Comparison of ENCODE assay signal across 29 cellular contexts in genomic region chr18:56647071-56647470, GRCh38. TPM values are rescaled to one million over a fixed set of nuclear protein-coding genes. Genes with fewer than 3 reads are reported as not detected.
DNase-seq lines count a peak whose midpoint lies in the region; ATAC-seq and TF ChIP-seq lines count a peak whose summit lies in the region.
"Had no signal": no experiment of that assay in that cellular context is flagged by ENCODE, and none has a peak within 500 bp of the region (broad histone marks: within the 10 kb centered on the region; RNA-seq: fewer than 3 reads in every experiment).

No MANE protein-coding gene starts in this region.

- H3K9me2 ChIP-seq in SK-N-SH: no peaks in the 10 kb centered on the region

- no peak overlapping the region for H3K9ac ChIP-seq in SK-N-SH

- POLR2A ChIA-PET in SK-N-SH (lab: Yijun Ruan, JAX): no interaction called here

- intact Hi-C loops in psoas muscle (cut with DNase I): no loop called here

- H3K4me1 Mint-ChIP-seq in activated T-cell treated with anti-CD3 and anti-CD28 coated beads, Interleukin-2, amount 50 U/mL, for 72 hours (ENCODE audit: low read depth): peaks cover 46% of the 10 kb centered on the region
- H3K4me1 Mint-ChIP-seq in activated T-cell treated with anti-CD3 and anti-CD28 coated beads, Interleukin-2, amount 50 U/mL, for 4 hours (ENCODE audit: low read depth): peaks cover 18% of the 10 kb centered on the region
- peaks cover 25% of the 10 kb centered on the region for H3K4me1 Mint-ChIP-seq in activated T-helper 17 cell treated with anti-CD3 and anti-CD28 coated beads, Interleukin-2, amount 50 U/mL, for 72 hours

- H3K9me3 Mint-ChIP-seq in activated T-cell treated with anti-CD3 and anti-CD28 coated beads, Interleukin-2, amount 50 U/mL, for 72 hours: peaks cover 4 to 5% of the 10 kb centered on the region in 2 donors
- no peaks in the 10 kb centered on the region for H3K9me3 Mint-ChIP-seq in activated T-cell treated with anti-CD3 and anti-CD28 coated beads, Interleukin-2, amount 50 U/mL, for 4 hours
- peaks cover 5% of the 10 kb centered on the region for H3K9me3 Mint-ChIP-seq in activated T-helper 17 cell treated with anti-CD3 and anti-CD28 coated beads, Interleukin-2, amount 50 U/mL, for 72 hours
- H3K9me3 Mint-ChIP-seq: endodermal cell had no signal

- no peak overlapping the region for H3K4me3 ChIP-seq in psoas muscle
- H3K4me3 ChIP-seq in SK-N-SH (ENCODE audit: low read depth in 2 of 2, low read length in 1 of 2): no peak overlapping the region
- H3K4me3 ChIP-seq: ascending aorta, coronary artery, tibial artery had no signal

- H3K27ac ChIP-seq in psoas muscle (no peak overlapping the region), SK-N-SH (ENCODE audit: low read depth in 2 of 2, low read length in 1 of 2) (no peak overlapping the region)
- H3K27ac ChIP-seq: ascending aorta, coronary artery, tibial artery had no signal

- H3K4me2 ChIP-seq in SK-N-SH: no peak overlapping the region

- peaks cover 3 to 9% of the 10 kb centered on the region in 2 donors for H3K36me3 Mint-ChIP-seq in activated T-cell treated with anti-CD3 and anti-CD28 coated beads, Interleukin-2, amount 50 U/mL, for 72 hours (ENCODE audit: insufficient read depth in 2 of 2)
- no peaks in the 10 kb centered on the region for H3K36me3 Mint-ChIP-seq in activated T-cell treated with anti-CD3 and anti-CD28 coated beads, Interleukin-2, amount 50 U/mL, for 4 hours (ENCODE audit: insufficient read depth)
- H3K36me3 Mint-ChIP-seq in activated T-helper 17 cell treated with anti-CD3 and anti-CD28 coated beads, Interleukin-2, amount 50 U/mL, for 72 hours (ENCODE audit: low read depth): peaks cover 17% of the 10 kb centered on the region
- H3K36me3 Mint-ChIP-seq: activated naive CD4-positive, alpha-beta T cell treated with anti-CD3 and anti-CD28 coated beads, Interleukin-2, amount 50 U/mL, for 24 hours had no signal

- H4K20me1 ChIP-seq in SK-N-SH (ENCODE audit: insufficient read depth): no peaks in the 10 kb centered on the region

- TF ChIP-seq CTCF in psoas muscle (IDR thresholded peaks at IDR 0.05) (no peak), GM10266 (IDR thresholded peaks at IDR 0.05; ENCODE audit: control insufficient read depth, insufficient read depth, low read depth, missing control alignments) (no peak), SK-N-SH (IDR thresholded peaks at IDR 0.05) (no peak)

- no peaks in the 10 kb centered on the region for H3K36me3 ChIP-seq in psoas muscle (ENCODE audit: insufficient read depth in 1 of 2, low read depth in 1 of 2)
- no peaks in the 10 kb centered on the region for H3K36me3 ChIP-seq in SK-N-SH (replicated peaks in 1 of 2; ENCODE audit: control insufficient read depth in 1 of 2, insufficient read depth in 2 of 2, low read length in 1 of 2)
- H3K36me3 ChIP-seq: ascending aorta, tibial artery had no signal

- H3K9me3 ChIP-seq in psoas muscle (no peaks in the 10 kb centered on the region), SK-N-SH (no peaks in the 10 kb centered on the region)
- H3K9me3 ChIP-seq: ascending aorta, Caco-2, tibial artery had no signal

- H3K79me2 ChIP-seq in SK-N-SH (ENCODE audit: insufficient read depth): peaks cover 7% of the 10 kb centered on the region; the same call in 1 of the 2 replicates

- H3K4me1 ChIP-seq in psoas muscle (peaks cover 8% of the 10 kb centered on the region), SK-N-SH (ENCODE audit: control insufficient read depth in 1 of 2, insufficient read depth in 2 of 2, low read depth in 1 of 2, low read length in 1 of 2) (peaks cover 0 to 12% of the 10 kb centered on the region in 2 experiments; a peak in 2 of 4 replicates)
- H3K4me1 ChIP-seq: Caco-2 had no signal

- peak overlapping the region; percentile 80 for H3K27ac Mint-ChIP-seq in activated T-cell treated with anti-CD3 and anti-CD28 coated beads, Interleukin-2, amount 50 U/mL, for 72 hours
- peak overlapping the region; percentile 82 for H3K27ac Mint-ChIP-seq in activated T-helper 17 cell treated with anti-CD3 and anti-CD28 coated beads, Interleukin-2, amount 50 U/mL, for 72 hours

- no peaks in the 10 kb centered on the region for H3F3A ChIP-seq in SK-N-SH (replicated peaks; ENCODE audit: insufficient read depth)

- no peak for TF ChIP-seq EP300 in SK-N-SH (IDR thresholded peaks at IDR 0.05; ENCODE audit: borderline replicate concordance in 1 of 2, low read depth in 1 of 2, low read length in 1 of 2)

- no peaks in the 10 kb centered on the region for H3K27me3 Mint-ChIP-seq in activated T-cell treated with anti-CD3 and anti-CD28 coated beads, Interleukin-2, amount 50 U/mL, for 72 hours (ENCODE audit: low read depth)
- H3K27me3 Mint-ChIP-seq in activated T-cell treated with anti-CD3 and anti-CD28 coated beads, Interleukin-2, amount 50 U/mL, for 4 hours (ENCODE audit: low read depth): no peaks in the 10 kb centered on the region
- H3K27me3 Mint-ChIP-seq in activated T-helper 17 cell treated with anti-CD3 and anti-CD28 coated beads, Interleukin-2, amount 50 U/mL, for 72 hours: no peaks in the 10 kb centered on the region
- H3K27me3 Mint-ChIP-seq: activated naive CD4-positive, alpha-beta T cell treated with anti-CD3 and anti-CD28 coated beads, Interleukin-2, amount 50 U/mL, for 24 hours; naive thymus-derived CD4-positive, alpha-beta T cell had no signal

- H3K27me3 ChIP-seq in psoas muscle (ENCODE audit: insufficient read depth in 3 of 3, low read length in 2 of 3) (no peaks in the 10 kb centered on the region), SK-N-SH (ENCODE audit: insufficient read depth) (no peaks in the 10 kb centered on the region)
- H3K27me3 ChIP-seq: ascending aorta, tibial artery had no signal

- peak; percentile 35 to 40 for DNase-seq in activated T-cell treated with anti-CD3 and anti-CD28 coated beads, Interleukin-2, amount 50 U/mL, for 72 hours
- DNase-seq in activated T-cell treated with anti-CD3 and anti-CD28 coated beads, Interleukin-2, amount 50 U/mL, for 4 hours: no peak
- no peak for DNase-seq in stimulated activated naive CD8-positive, alpha-beta T cell treated with anti-CD3 and anti-CD28 coated beads, Interleukin-15, Interleukin-2, amounts not matched to agents 100 U/mL and 50 U/mL, for 24 hours
- DNase-seq in psoas muscle (no peak), GM10266 (ENCODE audit: extremely low spot score) (no peak), SK-N-SH (no peak)
- DNase-seq: ACHN; Caco-2; DMS79; endodermal cell; foreskin fibroblast; GDM1; head of caudate nucleus; IMR-90; midbrain; naive thymus-derived CD4-positive, alpha-beta T cell; NCI-H146; NCI-H446 treated with DMSO at 0.1 percent for 48 hours; NCI-H82; occipital lobe; RPMI8226; stimulated activated CD4-positive, alpha-beta T cell treated with anti-CD3 and anti-CD28 coated beads, Interleukin-15, amount 100 ng/mL, for 24 hours; tibial artery had no signal

- no peak overlapping the region for H2AFZ ChIP-seq in SK-N-SH (ENCODE audit: low read depth)

- no peak for TF ChIP-seq RAD21 in SK-N-SH (IDR thresholded peaks at IDR 0.05; ENCODE audit: low read length)

- CTCF ChIA-PET in SK-N-SH (lab: Yijun Ruan, JAX): interaction anchor here (0.5 kb wide), 1 partner anchor 59 kb away, joined by 3 read pairs; no protein-coding TSS in a partner anchor

- peak overlapping the region; percentile 24 to 49 for H3K4me3 Mint-ChIP-seq in activated T-cell treated with anti-CD3 and anti-CD28 coated beads, Interleukin-2, amount 50 U/mL, for 72 hours
- no peak overlapping the region for H3K4me3 Mint-ChIP-seq in activated T-cell treated with anti-CD3 and anti-CD28 coated beads, Interleukin-2, amount 50 U/mL, for 4 hours
- peak overlapping the region; percentile 53 for H3K4me3 Mint-ChIP-seq in activated T-helper 17 cell treated with anti-CD3 and anti-CD28 coated beads, Interleukin-2, amount 50 U/mL, for 72 hours
- H3K4me3 Mint-ChIP-seq: activated naive CD4-positive, alpha-beta T cell treated with anti-CD3 and anti-CD28 coated beads, Interleukin-2, amount 50 U/mL, for 24 hours had no signal

- ATAC-seq in activated T-cell treated with anti-CD3 and anti-CD28 coated beads, Interleukin-2, amount 50 U/mL, for 72 hours (replicated peaks in 1 of 2): peak; percentile 38 to 45
- no peak for ATAC-seq in activated T-cell treated with anti-CD3 and anti-CD28 coated beads, Interleukin-2, amount 50 U/mL, for 4 hours
- ATAC-seq in HG02981 (IDR thresholded peaks at IDR 0.05; ENCODE audit: unreplicated experiment): peak; percentile 25
- ATAC-seq in activated T-helper 17 cell treated with anti-CD3 and anti-CD28 coated beads, Interleukin-2, amount 50 U/mL, for 72 hours (replicated peaks): peak; percentile 66
- ATAC-seq in stimulated activated naive CD8-positive, alpha-beta T cell treated with anti-CD3 and anti-CD28 coated beads, Interleukin-15, Interleukin-2, amounts not matched to agents 100 U/mL and 50 U/mL, for 24 hours: peak; percentile 37
- ATAC-seq in psoas muscle: no peak
- ATAC-seq: esophagus mucosa; naive thymus-derived CD4-positive, alpha-beta T cell had no signal

TF ChIP-seq in SK-N-SH, 30 proteins besides CTCF, POLR2A, EP300 and RAD21 (continues in another document):
- TF ChIP-seq MAX (IDR thresholded peaks at IDR 0.05; ENCODE audit: low read depth) (no peak), GABPA (IDR thresholded peaks at IDR 0.05; ENCODE audit: low read depth) (no peak)

RNA-seq across cellular contexts. Expression of gene WDR7, which starts 4.1 kb away (rescaled TPM):
- total RNA-seq in activated T-cell treated with anti-CD3 and anti-CD28 coated beads, Interleukin-2, amount 50 U/mL, for 72 hours: 10 to 100 TPM; 25.6 to 25.9 TPM
- total RNA-seq in activated T-cell treated with anti-CD3 and anti-CD28 coated beads, Interleukin-2, amount 50 U/mL, for 4 hours: 10 to 100 TPM; 21.2 to 22.3 (median 22.1) TPM
- 10 to 100 TPM; 24.9 to 27.4 TPM for total RNA-seq in activated T-helper 17 cell treated with anti-CD3 and anti-CD28 coated beads, Interleukin-2, amount 50 U/mL, for 72 hours
- total RNA-seq in psoas muscle: 10 to 100 TPM; 15.5 to 24.4 (median 21.6) TPM
- 10 to 100 TPM in 1 of 3 donors, 1 to 10 TPM in 2; 2.6 to 14.5 (median 4.7) TPM for polyA plus RNA-seq in psoas muscle
- polyA plus RNA-seq in SK-N-SH (2012; rRNA removed): 2.6 and 4.1 TPM in 2 replicates
- 2.2 and 2.3 TPM in 2 replicates for polyA plus RNA-seq in SK-N-SH (2012; cell fraction: cytosol; rRNA removed)
- polyA plus RNA-seq in SK-N-SH (2012; cell fraction: nucleus; rRNA removed): 6.1 and 6.5 TPM in 2 replicates

RNA-seq across cellular contexts. Expression of gene TXNL1, which starts 8.7 kb away (rescaled TPM):
- 10 to 100 TPM; 66.2 to 69.7 TPM for total RNA-seq in activated T-cell treated with anti-CD3 and anti-CD28 coated beads, Interleukin-2, amount 50 U/mL, for 72 hours
- total RNA-seq in activated T-cell treated with anti-CD3 and anti-CD28 coated beads, Interleukin-2, amount 50 U/mL, for 4 hours: 100 to 1,000 TPM; 122 to 135 (median 123) TPM
- 10 to 100 TPM; 66.4 to 70.7 TPM for total RNA-seq in activated T-helper 17 cell treated with anti-CD3 and anti-CD28 coated beads, Interleukin-2, amount 50 U/mL, for 72 hours
- 100 to 1,000 TPM; 118 to 172 (median 143) TPM for total RNA-seq in psoas muscle
- polyA plus RNA-seq in psoas muscle (100 to 1,000 TPM; 116 to 186 (median 117) TPM), SK-N-SH (2012; rRNA removed) (37.4 and 39.7 TPM in 2 replicates)
- polyA plus RNA-seq in SK-N-SH (2012; cell fraction: cytosol; rRNA removed): 53.1 and 71.9 TPM in 2 replicates
- 18.7 and 22.8 TPM in 2 replicates for polyA plus RNA-seq in SK-N-SH (2012; cell fraction: nucleus; rRNA removed)

Comparison
In these comparisons a context has a peak if more than half of its experiments do, and no peak if none do; other contexts are left out.
1. ATAC-seq: peak in activated T-cell treated with anti-CD3 and anti-CD28 coated beads, Interleukin-2, amount 50 U/mL, for 72 hours (2 of 2), HG02981 (single experiment), activated T-helper 17 cell treated with anti-CD3 and anti-CD28 coated beads, Interleukin-2, amount 50 U/mL, for 72 hours (single experiment) and stimulated activated naive CD8-positive, alpha-beta T cell treated with anti-CD3 and anti-CD28 coated beads, Interleukin-15, Interleukin-2, amounts not matched to agents 100 U/mL and 50 U/mL, for 24 hours (single experiment); none in activated T-cell treated with anti-CD3 and anti-CD28 coated beads, Interleukin-2, amount 50 U/mL, for 4 hours (0 of 2) and psoas muscle (0 of 4).
2. DNase-seq: peak in activated T-cell treated with anti-CD3 and anti-CD28 coated beads, Interleukin-2, amount 50 U/mL, for 72 hours (2 of 2); none in activated T-cell treated with anti-CD3 and anti-CD28 coated beads, Interleukin-2, amount 50 U/mL, for 4 hours (single experiment), stimulated activated naive CD8-positive, alpha-beta T cell treated with anti-CD3 and anti-CD28 coated beads, Interleukin-15, Interleukin-2, amounts not matched to agents 100 U/mL and 50 U/mL, for 24 hours (single experiment), psoas muscle (0 of 2), GM10266 (single experiment) and SK-N-SH (single experiment).